ENCODE assay signal across 16 cellular contexts in genomic region chr6:117440558-117441525, GRCh38. TPM values are rescaled to one million over a fixed set of nuclear protein-coding genes. Genes with fewer than 3 reads are reported as not detected.
DNase-seq lines count a peak whose midpoint lies in the region; ATAC-seq and TF ChIP-seq lines count a peak whose summit lies in the region.
"Had no signal": no experiment of that assay in that cellular context is flagged by ENCODE, and none has a peak within 500 bp of the region (broad histone marks: within the 10 kb centered on the region; RNA-seq: fewer than 3 reads in every experiment).

No MANE protein-coding gene starts in this region.

- peaks cover 17% of the 10 kb centered on the region for H3K36me3 Mint-ChIP-seq in HFFc6 (ENCODE audit: low read depth)
- H3K36me3 Mint-ChIP-seq in activated T-cell treated with anti-CD3 and anti-CD28 coated beads, Interleukin-2, amount 50 U/mL, for 4 hours (ENCODE audit: insufficient read depth): no peaks in the 10 kb centered on the region
- H3K36me3 Mint-ChIP-seq: mesothelial cell of epicardium had no signal

- H3K27ac Mint-ChIP-seq in HFFc6: peak overlapping the region; percentile 86
- H3K27ac Mint-ChIP-seq: GM23338, mesothelial cell of epicardium had no signal

- peaks cover 19% of the 10 kb centered on the region for H3K9me3 Mint-ChIP-seq in HFFc6
- H3K9me3 Mint-ChIP-seq in activated T-cell treated with anti-CD3 and anti-CD28 coated beads, Interleukin-2, amount 50 U/mL, for 4 hours: no peaks in the 10 kb centered on the region
- H3K9me3 Mint-ChIP-seq: GM23338 had no signal

- peaks cover 63% of the 10 kb centered on the region for H3K4me1 Mint-ChIP-seq in HFFc6 (ENCODE audit: low read depth)
- H3K4me1 Mint-ChIP-seq in activated T-cell treated with anti-CD3 and anti-CD28 coated beads, Interleukin-2, amount 50 U/mL, for 4 hours (ENCODE audit: low read depth): no peaks in the 10 kb centered on the region
- H3K4me1 Mint-ChIP-seq: mesothelial cell of epicardium had no signal

- H3K4me1 ChIP-seq in adipocyte (ENCODE audit: control insufficient read depth, insufficient read depth, low read length): peaks cover 43% of the 10 kb centered on the region

- peak overlapping the region; percentile 68 for H3K9ac ChIP-seq in adipocyte (ENCODE audit: low read length)

- H3K27me3 Mint-ChIP-seq in HFFc6 (ENCODE audit: insufficient read depth): no peaks in the 10 kb centered on the region; the same call in 1 of the 2 replicates
- H3K27me3 Mint-ChIP-seq in activated T-cell treated with anti-CD3 and anti-CD28 coated beads, Interleukin-2, amount 50 U/mL, for 4 hours (ENCODE audit: low read depth): peaks cover 25% of the 10 kb centered on the region

- CTCF ChIA-PET in AG04449 (lab: Yijun Ruan, JAX): interaction anchor here (0.9 to 5.0 kb wide), 5 partner anchors 9 to 167 kb away, joined by 3 to 39 read pairs (median 3); partner anchors contain the start of gene GOPC

- POLR2A ChIA-PET in AG04449 (lab: Yijun Ruan, JAX): interaction anchor here (1.3 kb wide), 1 partner anchor 9 kb away, joined by 4 read pairs; no protein-coding TSS in a partner anchor

- peak overlapping the region; percentile 80 for H3K4me3 Mint-ChIP-seq in HFFc6
- H3K4me3 Mint-ChIP-seq in activated T-cell treated with anti-CD3 and anti-CD28 coated beads, Interleukin-2, amount 50 U/mL, for 4 hours: no peak overlapping the region
- H3K4me3 Mint-ChIP-seq: GM23338, mesothelial cell of epicardium had no signal

- no peaks in the 10 kb centered on the region for H3K27me3 ChIP-seq in adipocyte (replicated peaks; ENCODE audit: control insufficient read depth, insufficient read depth, low read length)

- H3K36me3 ChIP-seq in adipocyte (ENCODE audit: control insufficient read depth, insufficient read depth, low read length, severe bottlenecking): no peaks in the 10 kb centered on the region

- DNase-seq in AG04449 (ENCODE audit: low read depth, low spot score) (peak; percentile 96), HFFc6 (peak; percentile 100), adipocyte (ENCODE audit: low read depth) (peak; percentile 82), iris pigment epithelial cell (ENCODE audit: low read depth) (peak; percentile 96)
- DNase-seq in stimulated activated CD4-positive, alpha-beta T cell treated with anti-CD3 and anti-CD28 coated beads, Interleukin-2, amount 100 ng/mL, for 24 hours: no peak
- no peak for DNase-seq in activated CD4-positive, CD25-positive, alpha-beta regulatory T cell treated with anti-CD3 and anti-CD28 coated beads, Interleukin-2, amount 50 U/mL, for 72 hours
- no peak for DNase-seq in activated T-cell treated with anti-CD3 and anti-CD28 coated beads, Interleukin-2, amount 50 U/mL, for 4 hours
- DNase-seq: activated CD4-positive, alpha-beta T cell treated with anti-CD3 and anti-CD28 coated beads, Interleukin-2, amount 50 U/mL, for 48 hours; activated naive CD4-positive, alpha-beta T cell; dermis blood vessel endothelial cell; hypothalamus; NCI-H748 treated with DMSO at 0.1 percent for 48 hours; retina had no signal

- peaks cover 11% of the 10 kb centered on the region for H3K9me3 ChIP-seq in adipocyte (ENCODE audit: control insufficient read depth, low read length)

- ATAC-seq in HG03039 (IDR thresholded peaks at IDR 0.05; ENCODE audit: unreplicated experiment): no peak
- no peak for ATAC-seq in activated T-cell treated with anti-CD3 and anti-CD28 coated beads, Interleukin-2, amount 50 U/mL, for 4 hours
- ATAC-seq: GM23338 had no signal

- H3K4me3 ChIP-seq in AG04449 (ENCODE audit: low read depth, low read length): no peak overlapping the region
- H3K4me3 ChIP-seq in adipocyte (ENCODE audit: low read length): no peak overlapping the region
- H3K4me3 ChIP-seq: GM23338 had no signal

- no peak for TF ChIP-seq CTCF in AG04449 (IDR thresholded peaks at IDR 0.05; ENCODE audit: insufficient read depth, low read length, missing control alignments)
- TF ChIP-seq CTCF in HFFc6 (IDR thresholded peaks at IDR 0.05): no peak

RNA-seq across cellular contexts. Expression of gene ROS1, which starts 15.1 kb away (rescaled TPM):
- under 1 TPM; 0.05 to 0.14 (median 0.07) TPM for total RNA-seq in HFFc6 (2021; fragmentation: NEBNext Ultra II Directional; extraction: Animal tissue kit (Norgen Biotek cat#: 25700))
- under 1 TPM in 2 of 3 donors, not detected in 1; 0.03 TPM for total RNA-seq in activated T-cell treated with anti-CD3 and anti-CD28 coated beads, Interleukin-2, amount 50 U/mL, for 4 hours
- total RNA-seq: GM23338, mesothelial cell of epicardium had no signal

RNA-seq across cellular contexts. Expression of gene DCBLD1, which starts 41.6 kb away (rescaled TPM):
- 10 to 100 TPM; 29.3 to 41.6 (median 31.9) TPM for total RNA-seq in HFFc6 (2021; fragmentation: NEBNext Ultra II Directional; extraction: Animal tissue kit (Norgen Biotek cat#: 25700))
- total RNA-seq in activated T-cell treated with anti-CD3 and anti-CD28 coated beads, Interleukin-2, amount 50 U/mL, for 4 hours: 1 to 10 TPM; 1.5 to 1.9 (median 1.5) TPM

Comparison
In these comparisons a context has a peak if more than half of its experiments do, and no peak if none do; other contexts are left out.
1. DNase-seq: peak in AG04449 (single experiment), HFFc6 (single experiment), adipocyte (single experiment) and iris pigment epithelial cell (single experiment); none in stimulated activated CD4-positive, alpha-beta T cell treated with anti-CD3 and anti-CD28 coated beads, Interleukin-2, amount 100 ng/mL, for 24 hours (0 of 2), activated CD4-positive, CD25-positive, alpha-beta regulatory T cell treated with anti-CD3 and anti-CD28 coated beads, Interleukin-2, amount 50 U/mL, for 72 hours (single experiment) and activated T-cell treated with anti-CD3 and anti-CD28 coated beads, Interleukin-2, amount 50 U/mL, for 4 hours (single experiment).
2. RNA of gene DCBLD1, which starts 41.6 kb away (total RNA-seq): 29.3 to 41.6 TPM in HFFc6; 1.5 to 1.9 TPM in activated T-cell treated with anti-CD3 and anti-CD28 coated beads, Interleukin-2, amount 50 U/mL, for 4 hours; every median in the first group is over 10 times any median in the second.